ENCODE assay signal across 8 cellular contexts in the genomic region with DNA sequence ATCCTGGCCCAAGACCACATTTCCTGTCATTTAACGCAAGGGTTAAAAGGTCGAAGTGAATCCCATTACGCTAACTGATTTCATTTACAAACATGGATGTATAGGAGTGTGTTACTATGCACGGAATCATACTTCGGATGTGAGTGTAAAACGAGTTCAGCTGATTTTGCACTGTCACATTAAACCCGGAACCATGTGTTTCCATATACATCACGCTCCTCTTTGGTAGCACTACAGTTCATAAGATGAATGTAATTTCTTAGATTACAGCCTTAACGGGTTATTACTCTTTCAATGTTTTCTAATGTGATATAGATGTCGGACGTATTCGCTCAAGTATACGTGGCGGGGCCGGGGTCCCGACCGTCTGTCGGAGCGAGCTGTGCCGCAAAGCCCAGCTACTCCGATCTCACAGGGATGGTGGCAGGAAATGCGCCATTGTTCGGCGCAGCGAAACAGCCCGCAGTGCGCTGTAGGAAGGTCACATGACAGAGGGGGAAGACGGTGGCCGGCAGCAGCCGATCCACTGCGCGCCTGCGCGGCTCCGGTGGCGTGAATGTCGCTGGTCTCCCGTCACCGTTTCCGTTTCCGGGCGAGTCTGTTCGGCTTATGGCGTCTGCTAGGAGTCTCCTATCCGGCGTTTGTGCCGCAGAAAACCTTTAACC.
DNase-seq lines count a peak whose midpoint lies in the region; ATAC-seq and TF ChIP-seq lines count a peak whose summit lies in the region.

No MANE protein-coding gene starts in this region.

- H3K4me1 Mint-ChIP-seq in activated naive CD8-positive, alpha-beta T cell (ENCODE audit: low read depth): peaks cover 6% of the 10 kb centered on the region
- peaks cover 2% of the 10 kb centered on the region for H3K4me1 Mint-ChIP-seq in glutamatergic neuron (ENCODE audit: low read depth, unreplicated experiment)

- peak overlapping the region; percentile 98 for H3K27ac Mint-ChIP-seq in activated naive CD8-positive, alpha-beta T cell
- H3K27ac Mint-ChIP-seq in glutamatergic neuron (ENCODE audit: unreplicated experiment): peak overlapping the region; percentile 100

- no peaks in the 10 kb centered on the region for H4K20me1 ChIP-seq in osteoblast (ENCODE audit: insufficient read depth, low read length)

- peaks cover 20% of the 10 kb centered on the region for H3K36me3 Mint-ChIP-seq in activated naive CD8-positive, alpha-beta T cell
- no peaks in the 10 kb centered on the region for H3K36me3 Mint-ChIP-seq in glutamatergic neuron (ENCODE audit: unreplicated experiment)

- H3K4me3 Mint-ChIP-seq in activated naive CD8-positive, alpha-beta T cell: peak overlapping the region; percentile 93
- peak overlapping the region; percentile 95 for H3K4me3 Mint-ChIP-seq in glutamatergic neuron (ENCODE audit: unreplicated experiment)

- H3K27me3 Mint-ChIP-seq in activated naive CD8-positive, alpha-beta T cell: peaks cover 12% of the 10 kb centered on the region
- H3K27me3 Mint-ChIP-seq in glutamatergic neuron (ENCODE audit: unreplicated experiment): peaks cover 2% of the 10 kb centered on the region

- H3K9me3 Mint-ChIP-seq in activated naive CD8-positive, alpha-beta T cell (ENCODE audit: low read depth): peaks cover 27% of the 10 kb centered on the region
- H3K9me3 Mint-ChIP-seq in glutamatergic neuron (ENCODE audit: unreplicated experiment): peaks cover 9% of the 10 kb centered on the region

- H3K79me2 ChIP-seq in osteoblast (ENCODE audit: insufficient read depth, low read length): no peaks in the 10 kb centered on the region

- TF ChIP-seq CTCF in RWPE2 (IDR thresholded peaks at IDR 0.05; ENCODE audit: poor library complexity, severe bottlenecking) (no peak), glutamatergic neuron (IDR thresholded peaks at IDR 0.05; ENCODE audit: partially characterized antibody, unreplicated experiment) (no peak), osteoblast (IDR thresholded peaks at IDR 0.05; ENCODE audit: extremely low read depth, low read depth, low read length) (no peak)

- H3K4me1 ChIP-seq in RWPE2 (ENCODE audit: insufficient read depth, poor library complexity, severe bottlenecking) (no peaks in the 10 kb centered on the region), osteoblast (ENCODE audit: insufficient read depth, low read length) (no peaks in the 10 kb centered on the region), subcutaneous abdominal adipose tissue (ENCODE audit: control insufficient read depth in 5 of 5, insufficient read depth in 5 of 5, low read length in 5 of 5) (peaks cover 0 to 8% (median 3%) of the 10 kb centered on the region in 5 donors)

- H3K36me3 ChIP-seq in RWPE2 (ENCODE audit: low read depth) (no peaks in the 10 kb centered on the region), osteoblast (ENCODE audit: insufficient read depth, low read length) (no peaks in the 10 kb centered on the region), subcutaneous abdominal adipose tissue (ENCODE audit: control insufficient read depth in 5 of 5, insufficient read depth in 5 of 5, low read length in 5 of 5) (no peaks in the 10 kb centered on the region)

- peak; percentile 71 for DNase-seq in GF-D8 (lab: John Stamatoyannopoulos, UW)
- DNase-seq in RWPE2 (ENCODE audit: low spot score): peak; percentile 91
- peak; percentile 86 for DNase-seq in glutamatergic neuron
- DNase-seq in osteoblast (ENCODE audit: insufficient read length, low spot score, missing footprints): peak; percentile 83
- no peak for DNase-seq in epidermal melanocyte (ENCODE audit: insufficient read length, low spot score)

- peak; percentile 93 for ATAC-seq in RWPE2 (ENCODE audit: low read depth)
- ATAC-seq in HG03520 (IDR thresholded peaks at IDR 0.05; ENCODE audit: unreplicated experiment): no peak

- H2AFZ ChIP-seq in osteoblast (ENCODE audit: low read length): peak overlapping the region; percentile 88

- H3K27me3 ChIP-seq in RWPE2 (ENCODE audit: insufficient read depth, poor library complexity, severe bottlenecking): no peaks in the 10 kb centered on the region
- no peaks in the 10 kb centered on the region for H3K27me3 ChIP-seq in osteoblast (ENCODE audit: insufficient read depth, low read length)
- no peaks in the 10 kb centered on the region for H3K27me3 ChIP-seq in subcutaneous abdominal adipose tissue (ENCODE audit: control insufficient read depth in 5 of 5, insufficient read depth in 4 of 5, low read length in 5 of 5)

- H3K9ac ChIP-seq in subcutaneous abdominal adipose tissue (ENCODE audit: low read length in 5 of 5): no peak overlapping the region

- peaks cover 4% of the 10 kb centered on the region for H3K9me3 ChIP-seq in RWPE2 (ENCODE audit: severe bottlenecking)
- no peaks in the 10 kb centered on the region for H3K9me3 ChIP-seq in osteoblast (ENCODE audit: low read depth, low read length)
- H3K9me3 ChIP-seq in subcutaneous abdominal adipose tissue (ENCODE audit: control insufficient read depth in 5 of 5, low read length in 5 of 5): peaks cover 3 to 26% (median 16%) of the 10 kb centered on the region in 5 donors

- H3K4me2 ChIP-seq in osteoblast (ENCODE audit: insufficient read depth, low read length): peak overlapping the region; percentile 68

- peak overlapping the region; percentile 9 for H3K27ac ChIP-seq in RWPE2 (ENCODE audit: poor library complexity, severe bottlenecking)
- no peak overlapping the region for H3K27ac ChIP-seq in osteoblast (ENCODE audit: low read depth, low read length)
- no peak overlapping the region for H3K27ac ChIP-seq in subcutaneous abdominal adipose tissue (ENCODE audit: low read depth, low read length)

- peak overlapping the region; percentile 32 for H3K4me3 ChIP-seq in RWPE2 (ENCODE audit: severe bottlenecking)
- peak overlapping the region; percentile 68 for H3K4me3 ChIP-seq in osteoblast (ENCODE audit: insufficient read depth, low read length)
- peak overlapping the region; percentile 68 to 84 (median 72) for H3K4me3 ChIP-seq in subcutaneous abdominal adipose tissue (ENCODE audit: low read depth in 1 of 5, low read length in 5 of 5)
